ENCODE assay signal across 15 cellular contexts in genomic region chr5:1657161-1657741, GRCh38.
"Had no signal": no experiment of that assay in that cellular context is flagged by ENCODE, and none has a peak within 500 bp of the region (broad histone marks: within the 10 kb centered on the region; RNA-seq: fewer than 3 reads in every experiment).

No MANE protein-coding gene starts in this region.

- FAIRE-seq: urothelium cell line had no signal

- H3K4me3 Mint-ChIP-seq: activated naive CD8-positive, alpha-beta T cell; activated T-cell treated with anti-CD3 and anti-CD28 coated beads, Interleukin-2, amount 50 U/mL, for 24 hours; brain; effector memory CD8-positive, alpha-beta T cell; natural killer cell; stimulated activated naive CD8-positive, alpha-beta T cell treated with anti-CD3 and anti-CD28 coated beads, Interleukin-15, Interleukin-2, amounts not matched to agents 100 ng/mL and 50 ng/mL, for 24 hours; T-helper 2 cell treated with Interferon-gamma antibody and Interleukin-4, amounts not matched to agents 5 μg/mL and 100 μg/mL, for 36 hours had no signal

- H3K4me3 ChIP-seq: gastroesophageal sphincter had no signal

- ATAC-seq: effector memory CD8-positive, alpha-beta T cell; gastroesophageal sphincter; natural killer cell had no signal

- H3K4me1 Mint-ChIP-seq: natural killer cell had no signal

- H3K9me3 Mint-ChIP-seq: activated T-cell treated with anti-CD3 and anti-CD28 coated beads, Interleukin-2, amount 50 U/mL, for 24 hours; brain; effector memory CD8-positive, alpha-beta T cell; natural killer cell; stimulated activated naive CD8-positive, alpha-beta T cell treated with anti-CD3 and anti-CD28 coated beads, Interleukin-15, Interleukin-2, amounts not matched to agents 100 ng/mL and 50 ng/mL, for 24 hours; T-helper 2 cell treated with Interferon-gamma antibody and Interleukin-4, amounts not matched to agents 5 μg/mL and 100 μg/mL, for 36 hours had no signal

- H3K27ac ChIP-seq: gastroesophageal sphincter, VCaP had no signal

- H3K9me3 ChIP-seq: gastroesophageal sphincter had no signal

- H3K36me3 Mint-ChIP-seq: activated naive CD8-positive, alpha-beta T cell; brain; natural killer cell had no signal

- H3K36me3 ChIP-seq: gastroesophageal sphincter had no signal

- H3K27ac Mint-ChIP-seq: activated naive CD8-positive, alpha-beta T cell; activated T-cell treated with anti-CD3 and anti-CD28 coated beads, Interleukin-2, amount 50 U/mL, for 24 hours; natural killer cell; stimulated activated naive CD8-positive, alpha-beta T cell treated with anti-CD3 and anti-CD28 coated beads, Interleukin-15, Interleukin-2, amounts not matched to agents 100 ng/mL and 50 ng/mL, for 24 hours; T-helper 2 cell treated with Interferon-gamma antibody and Interleukin-4, amounts not matched to agents 5 μg/mL and 100 μg/mL, for 36 hours had no signal

- DNase-seq: activated effector memory CD4-positive, alpha-beta T cell treated with Interleukin-2 at 50 U/mL for 16 hours; activated T-cell treated with anti-CD3 and anti-CD28 coated beads, Interleukin-2, amount 50 U/mL, for 24 hours; amygdala; effector memory CD8-positive, alpha-beta T cell; hippocampal formation; natural killer cell; occipital lobe; stimulated activated CD4-positive, alpha-beta T cell treated with anti-CD3 and anti-CD28 coated beads, Interleukin-12 subunit alpha, Interleukin-12 subunit beta, amount 100 ng/mL, for 4 hours had no signal
